In genomic region chr9:98481676-98482075, GRCh38 we compare ENCODE assay signal across 35 cellular contexts.
DNase-seq lines count a peak whose midpoint lies in the region; ATAC-seq, FAIRE-seq and TF ChIP-seq lines count a peak whose summit lies in the region.
"Had no signal": no experiment of that assay in that cellular context is flagged by ENCODE, and none has a peak within 500 bp of the region (broad histone marks: within the 10 kb centered on the region; RNA-seq: fewer than 3 reads in every experiment).

No MANE protein-coding gene starts in this region.

- H3K56ac ChIP-seq in IMR-90 (ENCODE audit: extremely low read depth, insufficient read depth, low read length), result no peak overlapping the region

- H2AK9ac ChIP-seq in IMR-90 (replicated peaks; ENCODE audit: low read depth, low read length, poor library complexity), result no peak overlapping the region

- DNase-seq in COLO829 (ENCODE audit: low spot score), result peak; percentile 23
- DNase-seq in IMR-90, result peak; percentile 39
- DNase-seq in astrocyte (ENCODE audit: low read depth), result peak; percentile 21
- DNase-seq in smooth muscle cell (lab: John Stamatoyannopoulos, UW; ENCODE audit: unreplicated experiment), result no peak
- DNase-seq in DMS 273 treated with DMSO at 0.1 percent for 48 hours (lab: John Stamatoyannopoulos, UW), result no peak
- DNase-seq in RKO (ENCODE audit: low spot score), result no peak
- DNase-seq: activated CD4-positive, alpha-beta T cell treated with anti-CD3 and anti-CD28 coated beads for 4 hours; activated CD8-positive, alpha-beta memory T cell treated with anti-CD3 and anti-CD28 coated beads for 24 hours; activated T-cell treated with anti-CD3 and anti-CD28 coated beads for 4 hours; DMS79; effector memory CD8-positive, alpha-beta T cell; Karpas-422; mesendoderm; NCI-H1436; NCI-H345; NCI-H774; Peyer's patch; right cardiac atrium; SJCRH30; stimulated activated CD4-positive, alpha-beta T cell treated with anti-CD3 and anti-CD28 coated beads, Interleukin-2, amount 100 ng/mL, for 48 hours; stimulated activated naive CD8-positive, alpha-beta T cell treated with anti-CD3 and anti-CD28 coated beads, Interleukin-15, amount 100 ng/mL, for 72 hours; SW 1271; T-helper 9 cell; thyroid gland; WERI-Rb-1 had no signal

- intact Hi-C loops in IMR-90 (cut with micrococcal nuclease), result no loop called here

- H3K36me3 Mint-ChIP-seq in astrocyte (ENCODE audit: low read depth, unreplicated experiment), result no peaks in the 10 kb centered on the region
- H3K36me3 Mint-ChIP-seq: activated naive CD8-positive, alpha-beta T cell; CD14-positive monocyte had no signal

- H3K23ac ChIP-seq in IMR-90 (ENCODE audit: low read depth, low read length), result 0 out of 2 replicates have a peak overlapping the region, but pooled peaks have one; percentile 28

- in situ Hi-C loops in IMR-90 (cut with MboI; ENCODE audit: low sequenced_read_pairs), result no loop called here

- CTCF ChIA-PET in IMR-90 (lab: Yijun Ruan, JAX), result interaction anchor here (1.7 kb wide), 1 partner anchor 294 kb away, joined by 4 read pairs; no protein-coding TSS in a partner anchor

- POLR2A ChIA-PET in IMR-90 (lab: Charles Lee; ENCODE audit: unreplicated experiment), result no interaction called here

- peaks cover 33% of the 10 kb centered on the region for H3K9me1 ChIP-seq in IMR-90 (ENCODE audit: insufficient read depth, low read length)

- FAIRE-seq in astrocyte (lab: Jason Lieb, UNC), result no peak
- FAIRE-seq: H1, islet of Langerhans had no signal

- H3K9me3 ChIP-seq in IMR-90 (ENCODE audit: control insufficient read depth, insufficient read depth, low read length) (no peaks in the 10 kb centered on the region), astrocyte (ENCODE audit: insufficient read depth, low read depth, low read length) (no peaks in the 10 kb centered on the region), smooth muscle cell (replicated peaks; ENCODE audit: low read depth) (no peaks in the 10 kb centered on the region)
- H3K9me3 ChIP-seq: ascending aorta, Peyer's patch, SJCRH30, thyroid gland, vagina had no signal

- H3K27ac ChIP-seq in IMR-90 (ENCODE audit: insufficient read depth, low read length) (no peak overlapping the region), astrocyte (ENCODE audit: low read depth, low read length) (no peak overlapping the region), smooth muscle cell (ENCODE audit: low read depth) (peak overlapping the region; percentile 28)
- H3K27ac ChIP-seq: ascending aorta, coronary artery, HL-60, Peyer's patch, SJCRH30, thyroid gland, vagina, WERI-Rb-1 had no signal

- H3K18ac ChIP-seq in IMR-90 (ENCODE audit: low read depth, low read length), result peak overlapping the region; percentile 2; the same call in 1 of the 2 replicates

- WGBS in IMR-90 (ENCODE audit: extremely low coverage in 2 of 2, insufficient read length in 1 of 2), 2 experiments, result 70% methylated on average over 2 of the region's 5 CpGs; no CpG with 5 or more reads in 1 of the 2 experiments
- 80% methylated on average over 5 of the region's 5 CpGs for WGBS in smooth muscle cell (ENCODE audit: low lambda C conversion rate)

- H3K9me3 Mint-ChIP-seq in astrocyte (ENCODE audit: unreplicated experiment), result no peaks in the 10 kb centered on the region
- H3K9me3 Mint-ChIP-seq: effector memory CD8-positive, alpha-beta T cell; stimulated activated naive CD8-positive, alpha-beta T cell treated with anti-CD3 and anti-CD28 coated beads, Interleukin-15, amount 100 ng/mL, for 72 hours had no signal

- dilution Hi-C loops in IMR-90 (cut with HindIII; ENCODE audit: low sequenced_read_pairs, unreplicated experiment), result no loop called here

- H3K9ac ChIP-seq in IMR-90 (ENCODE audit: low read depth, low read length) (no peak overlapping the region), astrocyte (ENCODE audit: low read length) (no peak overlapping the region), smooth muscle cell (ENCODE audit: low read depth) (no peak overlapping the region)

- peaks cover 32% of the 10 kb centered on the region for H3K4me1 Mint-ChIP-seq in astrocyte (ENCODE audit: low read depth, unreplicated experiment)
- H3K4me1 Mint-ChIP-seq: CD14-positive monocyte; stimulated activated naive CD8-positive, alpha-beta T cell treated with anti-CD3 and anti-CD28 coated beads, Interleukin-15, amount 100 ng/mL, for 72 hours had no signal

- H3K4me3 ChIP-seq in IMR-90 (ENCODE audit: insufficient read depth, low read depth, low read length) (no peak overlapping the region), astrocyte (ENCODE audit: insufficient read depth, low read depth, low read length) (no peak overlapping the region), smooth muscle cell (no peak overlapping the region)
- H3K4me3 ChIP-seq: ascending aorta, coronary artery, Peyer's patch, SJCRH30, thyroid gland, vagina had no signal

- H2BK20ac ChIP-seq in IMR-90 (ENCODE audit: low read depth, low read length), result peak overlapping the region; percentile 65

- peaks cover 5% of the 10 kb centered on the region for H3F3A ChIP-seq in smooth muscle cell (ENCODE audit: low read depth)

- H2AFZ ChIP-seq in IMR-90 (replicated peaks; ENCODE audit: low read length, poor library complexity) (no peak overlapping the region), astrocyte (ENCODE audit: low read depth, low read length) (no peak overlapping the region), smooth muscle cell (ENCODE audit: low read depth) (no peak overlapping the region)

- H4K8ac ChIP-seq in IMR-90 (ENCODE audit: low read depth in 2 of 2, low read length in 2 of 2), result peak overlapping the region in 1 of 2 experiments; percentile 59; a peak in 2 of 4 replicates

- H3K14ac ChIP-seq in IMR-90 (replicated peaks; ENCODE audit: low read depth, low read length), result peak overlapping the region; percentile 31; the same call in 1 of the 2 replicates

- H4K91ac ChIP-seq in IMR-90 (ENCODE audit: insufficient read depth, low read depth, low read length), result 0 out of 2 replicates have a peak overlapping the region, but pooled peaks have one; percentile 58

- H4K20me1 ChIP-seq in IMR-90 (ENCODE audit: insufficient read depth, low read length), result no peaks in the 10 kb centered on the region
- H4K20me1 ChIP-seq in astrocyte (ENCODE audit: insufficient read depth, low read length), result no peaks in the 10 kb centered on the region
- no peaks in the 10 kb centered on the region for H4K20me1 ChIP-seq in smooth muscle cell (ENCODE audit: low read depth)

- no peak overlapping the region for H3K27ac Mint-ChIP-seq in astrocyte (ENCODE audit: unreplicated experiment)
- H3K27ac Mint-ChIP-seq: activated naive CD8-positive, alpha-beta T cell; CD14-positive monocyte; effector memory CD8-positive, alpha-beta T cell; stimulated activated naive CD8-positive, alpha-beta T cell treated with anti-CD3 and anti-CD28 coated beads, Interleukin-15, amount 100 ng/mL, for 72 hours had no signal

- H3K4me1 ChIP-seq in IMR-90 (ENCODE audit: control insufficient read depth, insufficient read depth, low read length) (peaks cover 12% of the 10 kb centered on the region), astrocyte (ENCODE audit: insufficient read depth, low read length) (peaks cover 25% of the 10 kb centered on the region), smooth muscle cell (ENCODE audit: low read depth) (no peaks in the 10 kb centered on the region)
- H3K4me1 ChIP-seq: ascending aorta, Peyer's patch, SJCRH30, vagina had no signal

- peak overlapping the region; percentile 70 for H3K4ac ChIP-seq in IMR-90 (ENCODE audit: low read depth, low read length)

- BruUV-seq in IMR-90 (replicated peaks; lab: Mats Ljungman, UMichigan), result no TSS peak

- no peak overlapping the region for H3K4me3 Mint-ChIP-seq in astrocyte (ENCODE audit: unreplicated experiment)
- H3K4me3 Mint-ChIP-seq: activated naive CD8-positive, alpha-beta T cell; CD14-positive monocyte; effector memory CD8-positive, alpha-beta T cell; stimulated activated naive CD8-positive, alpha-beta T cell treated with anti-CD3 and anti-CD28 coated beads, Interleukin-15, amount 100 ng/mL, for 72 hours had no signal

- H3K79me2 ChIP-seq in astrocyte (ENCODE audit: insufficient read depth, low read length) (no peaks in the 10 kb centered on the region), smooth muscle cell (ENCODE audit: low read depth) (no peaks in the 10 kb centered on the region)

- no peak for TF ChIP-seq POLR2A in IMR-90 (IDR thresholded peaks at IDR 0.05; ENCODE audit: low read depth, low read length)

- H2BK5ac ChIP-seq in IMR-90 (ENCODE audit: low read depth, low read length, poor library complexity, severe bottlenecking), result peak overlapping the region; percentile 59

- H3K27me3 ChIP-seq in IMR-90 (ENCODE audit: control insufficient read depth, insufficient read depth, low read length) (no peaks in the 10 kb centered on the region), astrocyte (ENCODE audit: insufficient read depth, low read length) (no peaks in the 10 kb centered on the region), smooth muscle cell (ENCODE audit: low read depth) (no peaks in the 10 kb centered on the region)
- H3K27me3 ChIP-seq: ascending aorta, Peyer's patch, thyroid gland, vagina had no signal

- H3K79me1 ChIP-seq in IMR-90 (ENCODE audit: low read depth in 1 of 2, low read length in 2 of 2), result peaks cover 7 to 31% of the 10 kb centered on the region in 2 experiments; a peak in 3 of 4 replicates

- H3K36me3 ChIP-seq in IMR-90 (ENCODE audit: control insufficient read depth, insufficient read depth, low read length), result no peaks in the 10 kb centered on the region; the same call in 1 of the 2 replicates
- no peaks in the 10 kb centered on the region for H3K36me3 ChIP-seq in astrocyte (ENCODE audit: insufficient read depth, low read length)
- H3K36me3 ChIP-seq in smooth muscle cell (ENCODE audit: low read depth), result no peaks in the 10 kb centered on the region
- H3K36me3 ChIP-seq: ascending aorta, Peyer's patch, SJCRH30, thyroid gland, vagina had no signal

- ATAC-seq in IMR-90 (ENCODE audit: low read depth) (no peak), GM21515 (IDR thresholded peaks at IDR 0.05; ENCODE audit: unreplicated experiment) (no peak)
- ATAC-seq: effector memory CD8-positive, alpha-beta T cell; left lobe of liver; right cardiac atrium; stimulated activated naive CD8-positive, alpha-beta T cell treated with anti-CD3 and anti-CD28 coated beads, Interleukin-15, amount 100 ng/mL, for 72 hours had no signal

- peak overlapping the region; percentile 68 for H2BK120ac ChIP-seq in IMR-90 (ENCODE audit: low read depth, low read length)

- H3K27me3 Mint-ChIP-seq in astrocyte (ENCODE audit: low read depth, unreplicated experiment), result peaks cover 7% of the 10 kb centered on the region

- H3K4me2 ChIP-seq in IMR-90 (ENCODE audit: low read depth, low read length) (no peak overlapping the region), astrocyte (ENCODE audit: low read length) (peak overlapping the region; percentile 12), smooth muscle cell (peak overlapping the region; percentile 40)

- no peak overlapping the region for H4K5ac ChIP-seq in IMR-90 (ENCODE audit: low read depth, low read length)

- peak overlapping the region; percentile 50; the same call in 1 of the 3 replicates for H2BK15ac ChIP-seq in IMR-90 (ENCODE audit: low read depth, low read length)

- no peak for TF ChIP-seq RAD21 in IMR-90 (IDR thresholded peaks at IDR 0.05; ENCODE audit: low read length)

- H2AK5ac ChIP-seq in IMR-90 (ENCODE audit: low read depth, low read length), result peak overlapping the region; percentile 49; the same call in 1 of the 2 replicates

- TF ChIP-seq CTCF in IMR-90 (conservative IDR thresholded peaks at IDR 0.05; ENCODE audit: low read depth, low read length) (no peak), astrocyte (IDR thresholded peaks at IDR 0.05; ENCODE audit: insufficient read depth, low read depth, low read length) (no peak), smooth muscle cell (IDR thresholded peaks at IDR 0.05; ENCODE audit: borderline replicate concordance, insufficient read depth, poor library complexity, severe bottlenecking) (no peak)

Comparison
In these comparisons a context has a peak if more than half of its experiments do, and no peak if none do; other contexts are left out.
1. DNase-seq: peak in COLO829 (single experiment), IMR-90 (single experiment) and astrocyte (single experiment); none in smooth muscle cell (single experiment), DMS 273 treated with DMSO at 0.1 percent for 48 hours (single experiment) and RKO (single experiment).